1 cellular context compared by ENCODE assay signal in the genomic region with DNA sequence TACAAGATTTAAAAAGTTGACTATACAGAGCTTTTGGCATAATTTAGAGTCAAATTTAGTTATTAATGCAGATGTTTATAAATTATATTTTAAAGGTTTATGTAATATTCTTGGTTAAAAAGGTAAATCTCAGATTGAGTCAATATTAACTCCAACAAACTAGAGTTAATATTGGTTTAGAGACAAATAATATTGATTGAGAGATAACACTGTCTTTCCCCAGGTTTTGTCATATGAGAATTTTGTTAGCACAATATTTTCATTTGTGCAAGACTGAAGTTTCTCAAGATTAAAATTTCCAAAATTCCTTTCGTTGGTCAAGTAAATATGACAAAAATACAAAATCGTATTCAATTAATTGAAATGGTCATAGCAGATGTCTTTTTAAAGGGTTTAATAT.
TF ChIP-seq lines count a peak whose summit lies in the region.

No MANE protein-coding gene starts in this region.

TF ChIP-seq in liver, 16 proteins besides CTCF, POLR2A, EP300 and RAD21 (continued from another document):
- no peak for TF ChIP-seq YY1 (IDR thresholded peaks at IDR 0.05)
- TF ChIP-seq GABPA (IDR thresholded peaks at IDR 0.05 in 1 of 2, conservative IDR thresholded peaks at IDR 0.05 in 1 of 2), result no peak
- TF ChIP-seq NR2F2 (IDR thresholded peaks at IDR 0.05), result no peak
- TF ChIP-seq, protein P1, sequence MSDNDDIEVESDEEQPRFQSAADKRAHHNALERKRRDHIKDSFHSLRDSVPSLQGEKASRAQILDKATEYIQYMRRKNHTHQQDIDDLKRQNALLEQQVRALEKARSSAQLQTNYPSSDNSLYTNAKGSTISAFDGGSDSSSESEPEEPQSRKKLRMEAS (IDR thresholded peaks at IDR 0.05), result no peak
- no peak for TF ChIP-seq TAF1 (conservative IDR thresholded peaks at IDR 0.05)
TF ChIP-seq in liver: peak in this region for 3.
